9 cellular contexts compared by ENCODE assay signal in the genomic region with DNA sequence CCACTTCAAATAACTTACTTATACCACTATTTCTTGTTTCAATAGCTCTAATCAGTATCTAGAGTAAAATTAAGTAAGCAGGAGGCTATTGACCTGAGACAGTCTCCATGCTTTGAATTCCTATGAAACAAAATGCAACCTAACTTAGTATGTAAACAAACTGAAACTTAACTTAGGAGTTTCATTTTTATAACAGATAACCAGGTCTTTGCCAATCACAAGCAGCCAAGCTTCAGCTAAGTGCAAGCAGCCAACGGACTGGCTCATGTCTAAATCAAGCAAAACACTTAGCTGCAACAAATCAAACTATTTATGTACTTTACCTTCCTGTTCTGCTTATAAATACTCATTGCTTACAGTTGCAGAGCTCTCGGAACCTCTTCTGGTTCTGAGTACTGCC. TPM values are rescaled to one million over a fixed set of nuclear protein-coding genes. Genes with fewer than 3 reads are reported as not detected.
DNase-seq lines count a peak whose midpoint lies in the region; ATAC-seq and TF ChIP-seq lines count a peak whose summit lies in the region.
"Had no signal": no experiment of that assay in that cellular context is flagged by ENCODE, and none has a peak within 500 bp of the region (broad histone marks: within the 10 kb centered on the region; RNA-seq: fewer than 3 reads in every experiment).

No MANE protein-coding gene starts in this region.

- H3K4me3 Mint-ChIP-seq in activated naive CD4-positive, alpha-beta T cell treated with anti-CD3 and anti-CD28 coated beads for 36 hours = peak overlapping the region; percentile 56
- H3K4me3 Mint-ChIP-seq in activated naive CD8-positive, alpha-beta T cell treated with anti-CD3 and anti-CD28 coated beads, Interleukin-2, amount 50 U/mL, for 24 hours = peak overlapping the region; percentile 61
- H3K4me3 Mint-ChIP-seq in stimulated activated naive CD8-positive, alpha-beta T cell treated with anti-CD3 and anti-CD28 coated beads, Interleukin-15, amount 100 ng/mL, for 72 hours = peak overlapping the region; percentile 66 to 78

- peaks cover 7% of the 10 kb centered on the region for H3K9me3 Mint-ChIP-seq in activated naive CD4-positive, alpha-beta T cell treated with anti-CD3 and anti-CD28 coated beads for 36 hours
- peaks cover 7% of the 10 kb centered on the region for H3K9me3 Mint-ChIP-seq in activated naive CD8-positive, alpha-beta T cell treated with anti-CD3 and anti-CD28 coated beads, Interleukin-2, amount 50 U/mL, for 24 hours
- peaks cover 11 to 15% of the 10 kb centered on the region in 2 donors for H3K9me3 Mint-ChIP-seq in stimulated activated naive CD8-positive, alpha-beta T cell treated with anti-CD3 and anti-CD28 coated beads, Interleukin-15, amount 100 ng/mL, for 72 hours

- CTCF ChIA-PET in activated naive CD4-positive, alpha-beta T cell treated with anti-CD3 and anti-CD28 coated beads for 36 hours (lab: Charles Lee) = interaction anchor here (0.7 to 3.6 kb wide), 6 partner anchors 11 to 159 kb away, joined by 3 to 24 read pairs (median 4); a partner anchor contains a TSS

- H3K4me3 ChIP-seq in dorsolateral prefrontal cortex = peak overlapping the region in 2 of 59 donors; percentile 3 to 6
- H3K4me3 ChIP-seq: SJSA1 had no signal

- peaks cover 6% of the 10 kb centered on the region for H3K36me3 Mint-ChIP-seq in activated naive CD4-positive, alpha-beta T cell treated with anti-CD3 and anti-CD28 coated beads for 36 hours (ENCODE audit: low read depth)
- H3K36me3 Mint-ChIP-seq in activated naive CD8-positive, alpha-beta T cell treated with anti-CD3 and anti-CD28 coated beads, Interleukin-2, amount 50 U/mL, for 24 hours (ENCODE audit: low read depth) = no peaks in the 10 kb centered on the region

- TF ChIP-seq CTCF in dorsolateral prefrontal cortex (IDR thresholded peaks at IDR 0.05 in 54 of 56, conservative IDR thresholded peaks at IDR 0.05 in 2 of 56; ENCODE audit: low read depth in 1 of 56, partially characterized antibody in 56 of 56) = no peak

- intact Hi-C loops in activated naive CD4-positive, alpha-beta T cell treated with anti-CD3 and anti-CD28 coated beads for 36 hours (cut with micrococcal nuclease) = loop anchor here (1.0 to 10.0 kb wide), 4 partner anchors 8 to 1556 kb away; no protein-coding TSS in a partner anchor
- intact Hi-C loops in dorsolateral prefrontal cortex (cut with DNase I) = no loop called here

- ATAC-seq in HG03097 (IDR thresholded peaks at IDR 0.05; ENCODE audit: low FRiP score, unreplicated experiment) (peak; percentile 49), HG03039 (IDR thresholded peaks at IDR 0.05; ENCODE audit: unreplicated experiment) (no peak)
- ATAC-seq in activated naive CD8-positive, alpha-beta T cell treated with anti-CD3 and anti-CD28 coated beads, Interleukin-2, amount 50 U/mL, for 24 hours = no peak
- ATAC-seq in stimulated activated naive CD8-positive, alpha-beta T cell treated with anti-CD3 and anti-CD28 coated beads, Interleukin-15, amount 100 ng/mL, for 72 hours = peak; percentile 22

- peak overlapping the region; percentile 85 for H3K27ac Mint-ChIP-seq in activated naive CD4-positive, alpha-beta T cell treated with anti-CD3 and anti-CD28 coated beads for 36 hours
- H3K27ac Mint-ChIP-seq in activated naive CD8-positive, alpha-beta T cell treated with anti-CD3 and anti-CD28 coated beads, Interleukin-2, amount 50 U/mL, for 24 hours = no peak overlapping the region
- H3K27ac Mint-ChIP-seq in stimulated activated naive CD8-positive, alpha-beta T cell treated with anti-CD3 and anti-CD28 coated beads, Interleukin-15, amount 100 ng/mL, for 72 hours = peak overlapping the region in 1 of 2 donors; percentile 96

- DNase-seq in activated naive CD4-positive, alpha-beta T cell treated with anti-CD3 and anti-CD28 coated beads for 36 hours = peak; percentile 54
- no peak for DNase-seq in activated naive CD4-positive, alpha-beta T cell treated with Interleukin-2 at 50 U/mL for 16 hours
- DNase-seq in activated naive CD8-positive, alpha-beta T cell treated with anti-CD3 and anti-CD28 coated beads, Interleukin-2, amount 50 U/mL, for 24 hours = no peak
- DNase-seq in stimulated activated naive CD8-positive, alpha-beta T cell treated with anti-CD3 and anti-CD28 coated beads, Interleukin-15, amount 100 ng/mL, for 72 hours = no peak
- DNase-seq in dorsolateral prefrontal cortex = no peak
- no peak for DNase-seq in NCI-H510A treated with DMSO at 0.1 percent for 48 hours (lab: John Stamatoyannopoulos, UW)

- peaks cover 64% of the 10 kb centered on the region for H3K4me1 Mint-ChIP-seq in activated naive CD4-positive, alpha-beta T cell treated with anti-CD3 and anti-CD28 coated beads for 36 hours (ENCODE audit: low read depth)
- peaks cover 51% of the 10 kb centered on the region for H3K4me1 Mint-ChIP-seq in activated naive CD8-positive, alpha-beta T cell treated with anti-CD3 and anti-CD28 coated beads, Interleukin-2, amount 50 U/mL, for 24 hours
- H3K4me1 Mint-ChIP-seq in stimulated activated naive CD8-positive, alpha-beta T cell treated with anti-CD3 and anti-CD28 coated beads, Interleukin-15, amount 100 ng/mL, for 72 hours = peaks cover 64% of the 10 kb centered on the region

- H3K27ac ChIP-seq in dorsolateral prefrontal cortex = peak overlapping the region in 1 of 59 donors; percentile 3
- H3K27ac ChIP-seq: SJSA1 had no signal

- H3K27me3 Mint-ChIP-seq in activated naive CD4-positive, alpha-beta T cell treated with anti-CD3 and anti-CD28 coated beads for 36 hours (ENCODE audit: low read depth) = no peaks in the 10 kb centered on the region
- no peaks in the 10 kb centered on the region for H3K27me3 Mint-ChIP-seq in activated naive CD8-positive, alpha-beta T cell treated with anti-CD3 and anti-CD28 coated beads, Interleukin-2, amount 50 U/mL, for 24 hours
- H3K27me3 Mint-ChIP-seq in stimulated activated naive CD8-positive, alpha-beta T cell treated with anti-CD3 and anti-CD28 coated beads, Interleukin-15, amount 100 ng/mL, for 72 hours = no peaks in the 10 kb centered on the region

- no peaks in the 10 kb centered on the region for H3K27me3 ChIP-seq in dorsolateral prefrontal cortex
- H3K27me3 ChIP-seq: SJSA1 had no signal

RNA-seq across cellular contexts. Expression of a gene that starts 4.4 kb away (rescaled TPM):
- total RNA-seq in activated naive CD4-positive, alpha-beta T cell treated with anti-CD3 and anti-CD28 coated beads for 36 hours = 100 to 1,000 TPM; 186 to 187 TPM
- 100 to 1,000 TPM in 10 of 120 experiments, 10 to 100 TPM in 110; 60.1 to 106 (median 86.5) TPM for total RNA-seq in dorsolateral prefrontal cortex

RNA-seq across cellular contexts. Expression of a gene that starts 25.9 kb away (rescaled TPM):
- under 1 TPM; 0.64 to 0.74 TPM for total RNA-seq in activated naive CD4-positive, alpha-beta T cell treated with anti-CD3 and anti-CD28 coated beads for 36 hours
- 10 to 100 TPM in 2 of 120 experiments, 1 to 10 TPM in 93, under 1 TPM in 21, not detected in 4; 0.32 to 13.2 (median 2.1) TPM for total RNA-seq in dorsolateral prefrontal cortex
- total RNA-seq: SJSA1 had no signal

RNA-seq across cellular contexts. Expression of a gene that starts 29.3 kb away (rescaled TPM):
- 100 to 1,000 TPM; 116 to 124 TPM for total RNA-seq in activated naive CD4-positive, alpha-beta T cell treated with anti-CD3 and anti-CD28 coated beads for 36 hours
- total RNA-seq in dorsolateral prefrontal cortex = 10 to 100 TPM; 10.0 to 28.4 (median 18.1) TPM

RNA-seq across cellular contexts. Expression of a gene that starts 37.0 kb away (rescaled TPM):
- total RNA-seq in activated naive CD4-positive, alpha-beta T cell treated with anti-CD3 and anti-CD28 coated beads for 36 hours = not detected
- not detected for total RNA-seq in dorsolateral prefrontal cortex
- total RNA-seq: SJSA1 had no signal

RNA-seq across cellular contexts. Expression of a gene that starts 57.1 kb away (rescaled TPM):
- total RNA-seq in activated naive CD4-positive, alpha-beta T cell treated with anti-CD3 and anti-CD28 coated beads for 36 hours = not detected
- under 1 TPM in 20 of 120 experiments, not detected in 100; 0.10 to 0.43 (median 0.18) TPM for total RNA-seq in dorsolateral prefrontal cortex
- total RNA-seq: SJSA1 had no signal

Comparison
In these comparisons a context has a peak if more than half of its experiments do, and no peak if none do; other contexts are left out.
1. ATAC-seq: peak in HG03097 (single experiment) and stimulated activated naive CD8-positive, alpha-beta T cell treated with anti-CD3 and anti-CD28 coated beads, Interleukin-15, amount 100 ng/mL, for 72 hours (single experiment); none in activated naive CD8-positive, alpha-beta T cell treated with anti-CD3 and anti-CD28 coated beads, Interleukin-2, amount 50 U/mL, for 24 hours (single experiment) and HG03039 (single experiment).
2. Peak in every context shown above with its lines, with median percentiles within 50 percentile points of each other: H3K4me3 Mint-ChIP-seq.